Comparison of ENCODE assay signal across 21 cellular contexts in the genomic region with DNA sequence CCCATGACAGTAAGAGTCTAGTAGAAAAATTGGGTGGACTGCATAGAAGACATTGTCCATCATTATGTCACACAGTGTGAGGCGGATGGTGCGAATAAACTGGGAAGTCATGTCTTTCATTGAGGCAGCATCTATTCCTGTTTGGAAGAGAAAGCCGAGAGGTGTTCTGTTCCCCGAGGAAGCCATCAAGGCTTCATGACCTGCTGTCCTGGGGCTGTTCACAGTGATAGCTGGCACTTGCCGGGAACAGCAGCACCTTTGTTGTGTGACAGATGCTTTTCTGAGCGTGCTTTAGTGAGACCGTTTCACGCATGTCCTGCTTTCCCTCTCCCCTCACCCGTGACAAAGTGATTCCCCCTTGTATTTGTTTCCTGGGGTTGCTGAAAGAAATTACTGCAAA.
"Had no signal": no experiment of that assay in that cellular context is flagged by ENCODE, and none has a peak within 500 bp of the region (broad histone marks: within the 10 kb centered on the region; RNA-seq: fewer than 3 reads in every experiment).

No MANE protein-coding gene starts in this region.

- H3K4me1 Mint-ChIP-seq: activated CD4-positive, alpha-beta T cell treated with anti-CD3 and anti-CD28 coated beads, Interleukin-2, amount 10 ng/mL, durations not matched to agents 24 days and 14 days; memory B cell had no signal

- H3K27ac Mint-ChIP-seq: activated CD4-positive, alpha-beta T cell treated with anti-CD3 and anti-CD28 coated beads, Interleukin-2, amount 10 ng/mL, durations not matched to agents 24 days and 14 days; activated CD8-positive, alpha-beta T cell treated with anti-CD3 and anti-CD28 coated beads, Interleukin-2, amount 10 ng/mL, durations not matched to agents 7 days and 5 days; activated naive CD4-positive, alpha-beta T cell treated with anti-CD3 and anti-CD28 coated beads for 36 hours; memory B cell; T-cell had no signal

- ATAC-seq: activated CD8-positive, alpha-beta T cell treated with anti-CD3 and anti-CD28 coated beads, Interleukin-2, amount 10 ng/mL, durations not matched to agents 7 days and 5 days; heart left ventricle; left ventricle myocardium superior; mucosa of descending colon; SK-N-SH treated with all-trans-retinoic acid at 6 μM for 48 hours; T-cell had no signal

- H3K4me3 Mint-ChIP-seq: activated CD4-positive, alpha-beta T cell treated with anti-CD3 and anti-CD28 coated beads, Interleukin-2, amount 10 ng/mL, durations not matched to agents 24 days and 14 days; activated CD8-positive, alpha-beta T cell treated with anti-CD3 and anti-CD28 coated beads, Interleukin-2, amount 10 ng/mL, durations not matched to agents 7 days and 5 days; activated naive CD4-positive, alpha-beta T cell treated with anti-CD3 and anti-CD28 coated beads for 36 hours; memory B cell; neural crest cell; T-cell had no signal

- H3K9me3 Mint-ChIP-seq: activated CD4-positive, alpha-beta T cell treated with anti-CD3 and anti-CD28 coated beads, Interleukin-2, amount 10 ng/mL, durations not matched to agents 24 days and 14 days; activated naive CD4-positive, alpha-beta T cell treated with anti-CD3 and anti-CD28 coated beads for 36 hours; memory B cell; naive B cell; neural crest cell; T-cell had no signal

- H3K27me3 Mint-ChIP-seq: activated CD4-positive, alpha-beta T cell treated with anti-CD3 and anti-CD28 coated beads, Interleukin-2, amount 10 ng/mL, durations not matched to agents 24 days and 14 days; naive B cell; progenitor cell of endocrine pancreas; T-cell had no signal

- DNase-seq: activated CD4-positive, alpha-beta T cell treated with anti-CD3 and anti-CD28 coated beads, Interleukin-2, amount 10 ng/mL, durations not matched to agents 24 days and 14 days; activated CD4-positive, CD25-positive, alpha-beta regulatory T cell; activated CD8-positive, alpha-beta T cell treated with anti-CD3 and anti-CD28 coated beads, Interleukin-2, amount 10 ng/mL, durations not matched to agents 7 days and 5 days; activated naive CD4-positive, alpha-beta T cell treated with anti-CD3 and anti-CD28 coated beads for 36 hours; brain microvascular endothelial cell; central memory CD4-positive, alpha-beta T cell; kidney glomerular epithelial cell; left ventricle myocardium superior; mucosa of descending colon; naive B cell; stimulated activated CD4-positive, alpha-beta T cell treated with anti-CD3 and anti-CD28 coated beads, Interleukin-15, amount 100 ng/mL, for 24 hours; stimulated activated CD4-positive, alpha-beta T cell treated with anti-CD3 and anti-CD28 coated beads, Interleukin-2, amount 100 ng/mL, for 48 hours; T-helper 9 cell; testis; upper lobe of left lung had no signal
